In genomic region chr16:75580-76501, GRCh38 we compare ENCODE assay signal across 8 cellular contexts. TPM values are rescaled to one million over a fixed set of nuclear protein-coding genes. Genes with fewer than 3 reads are reported as not detected.
DNase-seq lines count a peak whose midpoint lies in the region; ATAC-seq lines count a peak whose summit lies in the region.

No MANE protein-coding gene starts in this region.

- CTCF ChIA-PET in activated CD4-positive, alpha-beta memory T cell treated with anti-CD3 and anti-CD28 coated beads, Interleukin-2, amount 10 ng/mL, durations not matched to agents 7 days and 5 days (lab: Charles Lee): interaction anchor here (0.9 to 3.0 kb wide), 4 partner anchors 10 to 22 kb away, joined by 3 to 15 read pairs (median 6); partner anchors contain the start of genes POLR3K and SNRNP25

- peak overlapping the region; percentile 99 for H3K4me2 ChIP-seq in skeletal muscle satellite cell (ENCODE audit: low read length)

- peaks cover 27% of the 10 kb centered on the region for H3K27me3 Mint-ChIP-seq in activated CD4-positive, alpha-beta memory T cell treated with anti-CD3 and anti-CD28 coated beads, Interleukin-2, amount 10 ng/mL, durations not matched to agents 7 days and 5 days

- H3K9me3 Mint-ChIP-seq in activated CD4-positive, alpha-beta memory T cell treated with anti-CD3 and anti-CD28 coated beads, Interleukin-2, amount 10 ng/mL, durations not matched to agents 7 days and 5 days: no peaks in the 10 kb centered on the region

- no peak overlapping the region for H3K27ac Mint-ChIP-seq in activated CD4-positive, alpha-beta memory T cell treated with anti-CD3 and anti-CD28 coated beads, Interleukin-2, amount 10 ng/mL, durations not matched to agents 7 days and 5 days

- H3K4me3 ChIP-seq in skeletal muscle satellite cell (ENCODE audit: low read length): peak overlapping the region; percentile 95

- peaks cover 72% of the 10 kb centered on the region for H3K4me1 ChIP-seq in skeletal muscle satellite cell (ENCODE audit: control insufficient read depth, insufficient read depth, low read length)

- H3K9me3 ChIP-seq in skeletal muscle satellite cell (replicated peaks; ENCODE audit: low read length): no peaks in the 10 kb centered on the region

- H3K27me3 ChIP-seq in skeletal muscle satellite cell (ENCODE audit: control insufficient read depth, insufficient read depth, low read length): no peaks in the 10 kb centered on the region

- peak overlapping the region; percentile 71 for H3K4me3 Mint-ChIP-seq in activated CD4-positive, alpha-beta memory T cell treated with anti-CD3 and anti-CD28 coated beads, Interleukin-2, amount 10 ng/mL, durations not matched to agents 7 days and 5 days

- ATAC-seq in left cardiac atrium: peak; percentile 8 to 11
- ATAC-seq in GM19324 (IDR thresholded peaks at IDR 0.05; ENCODE audit: low FRiP score, unreplicated experiment): no peak

- peaks cover 9% of the 10 kb centered on the region for H3K36me3 Mint-ChIP-seq in activated CD4-positive, alpha-beta memory T cell treated with anti-CD3 and anti-CD28 coated beads, Interleukin-2, amount 10 ng/mL, durations not matched to agents 7 days and 5 days (ENCODE audit: low read depth)

- H3K4me1 Mint-ChIP-seq in activated CD4-positive, alpha-beta memory T cell treated with anti-CD3 and anti-CD28 coated beads, Interleukin-2, amount 10 ng/mL, durations not matched to agents 7 days and 5 days: peaks cover 36% of the 10 kb centered on the region

- DNase-seq in AML-193 (lab: John Stamatoyannopoulos, UW) (peak; percentile 74 to 76), HT1080 (ENCODE audit: low read depth) (peak; percentile 92), left cardiac atrium (peak; percentile 84), NCI-H1092 treated with DMSO at 0.1 percent for 48 hours (lab: John Stamatoyannopoulos, UW) (no peak)
- no peak for DNase-seq in activated CD4-positive, alpha-beta memory T cell treated with anti-CD3 and anti-CD28 coated beads, Interleukin-2, amount 10 ng/mL, durations not matched to agents 7 days and 5 days
- DNase-seq in stimulated activated CD4-positive, alpha-beta T cell treated with anti-CD3 and anti-CD28 coated beads, Interleukin-4, amount 100 ng/mL, for 4 hours: no peak

- intact Hi-C loops in left cardiac atrium (cut with DNase I): no loop called here

- H3K9ac ChIP-seq in skeletal muscle satellite cell (ENCODE audit: low read depth, low read length): peak overlapping the region; percentile 99

- POLR2A ChIA-PET in activated CD4-positive, alpha-beta memory T cell treated with anti-CD3 and anti-CD28 coated beads, Interleukin-2, amount 10 ng/mL, durations not matched to agents 7 days and 5 days (lab: Charles Lee): interaction anchor here (3.2 kb wide), 1 partner anchor 22 kb away, joined by 18 read pairs; the partner anchor contains the start of genes POLR3K and SNRNP25

- H3K36me3 ChIP-seq in skeletal muscle satellite cell (ENCODE audit: insufficient read depth, low read length): peaks cover 17% of the 10 kb centered on the region

RNA-seq across cellular contexts. Expression of gene MPG, which starts 2.2 kb away (rescaled TPM):
- 198 and 210 TPM in 2 replicates for total RNA-seq in HT1080 (2014; rRNA removed; shearing (Covaris generic))
- 136 and 181 TPM in 2 replicates for polyA plus RNA-seq in HT1080 (2015; cell fraction: cytosol; rRNA removed)
- 67.5 and 68.1 TPM in 2 replicates for polyA plus RNA-seq in HT1080 (2015; cell fraction: nucleus; rRNA removed)
- total RNA-seq in activated CD4-positive, alpha-beta memory T cell treated with anti-CD3 and anti-CD28 coated beads, Interleukin-2, amount 10 ng/mL, durations not matched to agents 7 days and 5 days: 10 to 100 TPM; 59.9 to 64.3 TPM
- total RNA-seq in left cardiac atrium: 10 to 100 TPM; 29.9 to 40.2 TPM
- 258 and 274 TPM in 2 replicates for total RNA-seq in skeletal muscle satellite cell (2012; rRNA removed)

RNA-seq across cellular contexts. Expression of gene RHBDF1, which starts 3.4 kb away (rescaled TPM):
- total RNA-seq in HT1080 (2014; rRNA removed; shearing (Covaris generic)): 18.0 and 21.4 TPM in 2 replicates
- 23.2 and 27.8 TPM in 2 replicates for polyA plus RNA-seq in HT1080 (2015; cell fraction: cytosol; rRNA removed)
- 138 and 147 TPM in 2 replicates for polyA plus RNA-seq in HT1080 (2015; cell fraction: nucleus; rRNA removed)
- under 1 TPM; 0.18 to 0.23 TPM for total RNA-seq in activated CD4-positive, alpha-beta memory T cell treated with anti-CD3 and anti-CD28 coated beads, Interleukin-2, amount 10 ng/mL, durations not matched to agents 7 days and 5 days
- total RNA-seq in left cardiac atrium: 10 to 100 TPM; 15.5 to 22.1 TPM
- 33.2 and 35.0 TPM in 2 replicates for total RNA-seq in skeletal muscle satellite cell (2012; rRNA removed)

RNA-seq across cellular contexts. Expression of gene SNRNP25, which starts 22.2 kb away (rescaled TPM):
- 35.6 and 43.3 TPM in 2 replicates for total RNA-seq in HT1080 (2014; rRNA removed; shearing (Covaris generic))
- polyA plus RNA-seq in HT1080 (2015; cell fraction: cytosol; rRNA removed): 20.1 and 24.2 TPM in 2 replicates
- 9.0 and 11.9 TPM in 2 replicates for polyA plus RNA-seq in HT1080 (2015; cell fraction: nucleus; rRNA removed)
- 10 to 100 TPM; 29.7 to 33.4 TPM for total RNA-seq in activated CD4-positive, alpha-beta memory T cell treated with anti-CD3 and anti-CD28 coated beads, Interleukin-2, amount 10 ng/mL, durations not matched to agents 7 days and 5 days
- total RNA-seq in left cardiac atrium: 10 to 100 TPM; 54.7 to 56.9 TPM
- 31.2 and 31.4 TPM in 2 replicates for total RNA-seq in skeletal muscle satellite cell (2012; rRNA removed)

RNA-seq across cellular contexts. Expression of gene POLR3K, which starts 22.4 kb away (rescaled TPM):
- 18.2 and 21.6 TPM in 2 replicates for total RNA-seq in HT1080 (2014; rRNA removed; shearing (Covaris generic))
- 18.3 and 22.1 TPM in 2 replicates for polyA plus RNA-seq in HT1080 (2015; cell fraction: cytosol; rRNA removed)
- polyA plus RNA-seq in HT1080 (2015; cell fraction: nucleus; rRNA removed): 12.3 and 12.4 TPM in 2 replicates
- 10 to 100 TPM; 27.6 to 31.1 TPM for total RNA-seq in activated CD4-positive, alpha-beta memory T cell treated with anti-CD3 and anti-CD28 coated beads, Interleukin-2, amount 10 ng/mL, durations not matched to agents 7 days and 5 days
- total RNA-seq in left cardiac atrium: 10 to 100 TPM; 11.4 to 11.7 TPM
- total RNA-seq in skeletal muscle satellite cell (2012; rRNA removed): 5.3 and 6.8 TPM in 2 replicates

Comparison
In these comparisons a context has a peak if more than half of its experiments do, and no peak if none do; other contexts are left out.
1. DNase-seq: peak in AML-193 (2 of 2), HT1080 (single experiment) and left cardiac atrium (single experiment); none in activated CD4-positive, alpha-beta memory T cell treated with anti-CD3 and anti-CD28 coated beads, Interleukin-2, amount 10 ng/mL, durations not matched to agents 7 days and 5 days (single experiment), stimulated activated CD4-positive, alpha-beta T cell treated with anti-CD3 and anti-CD28 coated beads, Interleukin-4, amount 100 ng/mL, for 4 hours (0 of 2) and NCI-H1092 treated with DMSO at 0.1 percent for 48 hours (single experiment).
2. RNA of gene RHBDF1, which starts 3.4 kb away (total RNA-seq): 15.5 to 22.1 TPM in left cardiac atrium and 18.0 to 21.4 TPM in HT1080; 0.18 to 0.23 TPM in activated CD4-positive, alpha-beta memory T cell treated with anti-CD3 and anti-CD28 coated beads, Interleukin-2, amount 10 ng/mL, durations not matched to agents 7 days and 5 days; every median in the first group is over 10 times any median in the second.